22 cellular contexts compared by ENCODE assay signal in genomic region chr2:109523121-109523520, GRCh38.
"Had no signal": no experiment of that assay in that cellular context is flagged by ENCODE, and none has a peak within 500 bp of the region (broad histone marks: within the 10 kb centered on the region; RNA-seq: fewer than 3 reads in every experiment).

No MANE protein-coding gene starts in this region.

- H3K4me3 Mint-ChIP-seq: activated CD8-positive, alpha-beta memory T cell treated with anti-CD3 and anti-CD28 coated beads, Interleukin-2, amount 10 ng/mL, durations not matched to agents 7 days and 5 days; activated naive CD4-positive, alpha-beta T cell treated with anti-CD3 and anti-CD28 coated beads, Interleukin-2, amount 50 U/mL, for 24 hours; activated T-cell treated with anti-CD3 and anti-CD28 coated beads, Interleukin-2, amount 50 U/mL, for 24 hours; activated T-helper 1 cell treated with anti-CD3 and anti-CD28 coated beads, Interleukin-12 subunit alpha, Interleukin-12 subunit beta, Interleukin-2, Interleukin-4 antibody, amounts not matched to agents 30 ng/mL and 10 ng/mL and 1 ng/mL, durations not matched to agents 14 hours and 24 hours and 36 hours; brain; T-helper 17 cell; WTC11 had no signal

- H3K27ac Mint-ChIP-seq: activated CD8-positive, alpha-beta memory T cell treated with anti-CD3 and anti-CD28 coated beads, Interleukin-2, amount 10 ng/mL, durations not matched to agents 7 days and 5 days; activated naive CD4-positive, alpha-beta T cell treated with anti-CD3 and anti-CD28 coated beads, Interleukin-2, amount 50 U/mL, for 24 hours; activated T-cell treated with anti-CD3 and anti-CD28 coated beads, Interleukin-2, amount 50 U/mL, for 24 hours; activated T-helper 1 cell treated with anti-CD3 and anti-CD28 coated beads, Interleukin-12 subunit alpha, Interleukin-12 subunit beta, Interleukin-2, Interleukin-4 antibody, amounts not matched to agents 30 ng/mL and 10 ng/mL and 1 ng/mL, durations not matched to agents 14 hours and 24 hours and 36 hours; T-helper 17 cell; WTC11 had no signal

- H3K27me3 Mint-ChIP-seq: activated naive CD4-positive, alpha-beta T cell treated with anti-CD3 and anti-CD28 coated beads, Interleukin-2, amount 50 U/mL, for 24 hours; activated T-cell treated with anti-CD3 and anti-CD28 coated beads, Interleukin-2, amount 50 U/mL, for 24 hours; brain had no signal

- H3K9me3 Mint-ChIP-seq: activated naive CD4-positive, alpha-beta T cell treated with anti-CD3 and anti-CD28 coated beads, Interleukin-2, amount 50 U/mL, for 24 hours; activated T-cell treated with anti-CD3 and anti-CD28 coated beads, Interleukin-2, amount 50 U/mL, for 24 hours; activated T-helper 1 cell treated with anti-CD3 and anti-CD28 coated beads, Interleukin-12 subunit alpha, Interleukin-12 subunit beta, Interleukin-2, Interleukin-4 antibody, amounts not matched to agents 30 ng/mL and 10 ng/mL and 1 ng/mL, durations not matched to agents 14 hours and 24 hours and 36 hours; brain; WTC11 had no signal

- H3K36me3 Mint-ChIP-seq: activated CD8-positive, alpha-beta memory T cell treated with anti-CD3 and anti-CD28 coated beads, Interleukin-2, amount 10 ng/mL, durations not matched to agents 7 days and 5 days; activated naive CD4-positive, alpha-beta T cell treated with anti-CD3 and anti-CD28 coated beads, Interleukin-2, amount 50 U/mL, for 24 hours; brain; WTC11 had no signal

- H3K4me1 Mint-ChIP-seq: activated CD8-positive, alpha-beta memory T cell treated with anti-CD3 and anti-CD28 coated beads, Interleukin-2, amount 10 ng/mL, durations not matched to agents 7 days and 5 days; activated naive CD4-positive, alpha-beta T cell treated with anti-CD3 and anti-CD28 coated beads, Interleukin-2, amount 50 U/mL, for 24 hours; WTC11 had no signal

- H3K4me1 ChIP-seq: Peyer's patch had no signal

- H3K36me3 ChIP-seq: Peyer's patch had no signal

- H3K27me3 ChIP-seq: Peyer's patch had no signal

- H3K27ac ChIP-seq: Peyer's patch, RWPE1 had no signal

- DNase-seq: activated CD4-positive, alpha-beta T cell treated with anti-CD3 and anti-CD28 coated beads for 48 hours; activated CD4-positive, alpha-beta T cell treated with anti-CD3 and anti-CD28 coated beads, Interleukin-2, amount 50 U/mL, for 48 hours; activated CD4-positive, CD25-positive, alpha-beta regulatory T cell treated with anti-CD3 and anti-CD28 coated beads, Interleukin-2, amount 50 U/mL, for 72 hours; activated CD8-positive, alpha-beta memory T cell treated with anti-CD3 and anti-CD28 coated beads, Interleukin-2, amount 10 ng/mL, durations not matched to agents 7 days and 5 days; activated effector memory CD4-positive, alpha-beta T cell treated with Interleukin-2 at 50 U/mL for 16 hours; activated naive CD4-positive, alpha-beta T cell; activated T-cell treated with anti-CD3 and anti-CD28 coated beads, Interleukin-2, amount 50 U/mL, for 24 hours; amygdala; KBM-7; NCI-H1048; NCI-H146; NCI-H2081 treated with DMSO at 0.1 percent for 48 hours; NCI-H446; SHP77 treated with DMSO at 0.1 percent for 48 hours; T-helper 17 cell; T-helper 9 cell had no signal

- H3K4me3 ChIP-seq: Peyer's patch had no signal

- ATAC-seq: activated CD8-positive, alpha-beta memory T cell treated with anti-CD3 and anti-CD28 coated beads, Interleukin-2, amount 10 ng/mL, durations not matched to agents 7 days and 5 days; T-helper 17 cell; WTC11 had no signal

- H3K9me3 ChIP-seq: Peyer's patch had no signal
